Comparison of ENCODE assay signal across 18 cellular contexts in genomic region chr11:44221486-44221885, GRCh38.
DNase-seq lines count a peak whose midpoint lies in the region; ATAC-seq, FAIRE-seq and TF ChIP-seq lines count a peak whose summit lies in the region.
"Had no signal": no experiment of that assay in that cellular context is flagged by ENCODE, and none has a peak within 500 bp of the region (broad histone marks: within the 10 kb centered on the region; RNA-seq: fewer than 3 reads in every experiment).

No MANE protein-coding gene starts in this region.

- H4K20me1 ChIP-seq in SK-N-SH (ENCODE audit: insufficient read depth) (no peaks in the 10 kb centered on the region), HepG2 (ENCODE audit: insufficient read depth, low read length) (no peaks in the 10 kb centered on the region)

- DNase-seq in SK-N-SH = no peak
- DNase-seq in fibroblast of peridontal ligament (ENCODE audit: extremely low read depth) = peak; percentile 52
- no peak for DNase-seq in omental fat pad (ENCODE audit: low spot score)
- no peak for DNase-seq in GM10266 (ENCODE audit: extremely low spot score)
- no peak for DNase-seq in ascending aorta (ENCODE audit: low spot score in 2 of 2)
- no peak for DNase-seq in HepG2 (ENCODE audit: low spot score)
- DNase-seq: AML-193; CD4-positive, alpha-beta T cell; DMS153; DMS79; GF-D8; GOT3; H7 had no signal

- in situ Hi-C loops in HepG2 (cut with HindIII; ENCODE audit: extremely low pct_ligation_motif_present, low pct_unique_long_range_greater_than_20kb) = no loop called here

- TF ChIP-seq CTCF in SK-N-SH (IDR thresholded peaks at IDR 0.05) = no peak
- no peak for TF ChIP-seq CTCF in omental fat pad (IDR thresholded peaks at IDR 0.05)
- TF ChIP-seq CTCF in GM10266 (IDR thresholded peaks at IDR 0.05; ENCODE audit: control insufficient read depth, insufficient read depth, low read depth, missing control alignments) = no peak
- no peak for TF ChIP-seq CTCF in ascending aorta (IDR thresholded peaks at IDR 0.05)
- no peak for TF ChIP-seq CTCF in HepG2 (CRISPR knock-in tag; IDR thresholded peaks at IDR 0.05)

- H3K4me1 ChIP-seq in SK-N-SH (ENCODE audit: control insufficient read depth in 1 of 2, insufficient read depth in 2 of 2, low read depth in 1 of 2, low read length in 1 of 2) (peaks cover 7 to 21% of the 10 kb centered on the region in 2 experiments; a peak in 2 of 4 replicates), ascending aorta (no peaks in the 10 kb centered on the region), HepG2 (ENCODE audit: insufficient read depth, low read length) (no peaks in the 10 kb centered on the region)

- no peaks in the 10 kb centered on the region for H3K9me3 ChIP-seq in SK-N-SH
- no peaks in the 10 kb centered on the region for H3K9me3 ChIP-seq in ascending aorta
- no peaks in the 10 kb centered on the region for H3K9me3 ChIP-seq in HepG2 (ENCODE audit: low read length)
- H3K9me3 ChIP-seq: A549 had no signal

- ATAC-seq in SK-N-SH treated with all-trans-retinoic acid at 6 μM for 48 hours (peak; percentile 43), omental fat pad (ENCODE audit: low FRiP score) (peak; percentile 41), HepG2 (no peak)
- ATAC-seq: A549, GM12878 had no signal

- FAIRE-seq in HepG2 (lab: Jason Lieb, UNC) = no peak
- FAIRE-seq: A549, GM12878 had no signal

- H2AFZ ChIP-seq in SK-N-SH (ENCODE audit: low read depth) = no peak overlapping the region
- H2AFZ ChIP-seq in HepG2 (ENCODE audit: low read length) = no peak overlapping the region

- H3K27me3 ChIP-seq in SK-N-SH (ENCODE audit: insufficient read depth) (no peaks in the 10 kb centered on the region), ascending aorta (no peaks in the 10 kb centered on the region), HepG2 (ENCODE audit: control insufficient read depth in 1 of 2, insufficient read depth in 2 of 2, low read length in 2 of 2) (no peaks in the 10 kb centered on the region)

- BruUV-seq in HepG2 (replicated peaks; lab: Mats Ljungman, UMichigan) = no TSS peak

- H3K79me2 ChIP-seq in SK-N-SH (ENCODE audit: insufficient read depth) (no peaks in the 10 kb centered on the region), HepG2 (ENCODE audit: insufficient read depth, low read length) (no peaks in the 10 kb centered on the region)

- TF ChIP-seq EP300 in SK-N-SH (IDR thresholded peaks at IDR 0.05; ENCODE audit: borderline replicate concordance in 1 of 2, low read depth in 1 of 2, low read length in 1 of 2) (no peak), HepG2 (IDR thresholded peaks at IDR 0.05; ENCODE audit: low read depth in 2 of 2, low read length in 2 of 2) (no peak), HepG2 (CRISPR knock-in tag; IDR thresholded peaks at IDR 0.05; ENCODE audit: borderline replicate concordance) (no peak)

- CTCF ChIA-PET in SK-N-SH (lab: Yijun Ruan, JAX) (interaction anchor here (1.1 to 1.3 kb wide), 2 partner anchors 64 to 86 kb away, joined by 3 read pairs; no protein-coding TSS in a partner anchor), HepG2 (lab: Yijun Ruan, JAX; ENCODE audit: low intra/inter-chr PET ratio, low total read pairs) (no interaction called here)

- intact Hi-C loops in ascending aorta (cut with DNase I) = no loop called here
- intact Hi-C loops in HepG2 (cut with micrococcal nuclease; ENCODE audit: unreplicated experiment) = no loop called here

- no peaks in the 10 kb centered on the region for H3K9me2 ChIP-seq in SK-N-SH

- H3F3A ChIP-seq in SK-N-SH (replicated peaks; ENCODE audit: insufficient read depth) = no peaks in the 10 kb centered on the region

- H3K36me3 ChIP-seq in SK-N-SH (replicated peaks in 1 of 2; ENCODE audit: control insufficient read depth in 1 of 2, insufficient read depth in 2 of 2, low read length in 1 of 2) (peaks cover 0 to 2% of the 10 kb centered on the region in 2 experiments), ascending aorta (no peaks in the 10 kb centered on the region), HepG2 (replicated peaks in 1 of 2; ENCODE audit: control insufficient read depth in 1 of 2, insufficient read depth in 2 of 2, low read length in 2 of 2) (no peaks in the 10 kb centered on the region)

- 74% methylated on average over 3 of the region's 3 CpGs for WGBS in SK-N-SH (ENCODE audit: low lambda C conversion rate)
- WGBS in HepG2 (ENCODE audit: low lambda C conversion rate) = 95% methylated on average over 3 of the region's 3 CpGs

- no peak overlapping the region for H3K4me2 ChIP-seq in SK-N-SH
- no peak overlapping the region for H3K4me2 ChIP-seq in HepG2 (ENCODE audit: low read depth, low read length)
- H3K4me2 ChIP-seq: A549 had no signal

- TF ChIP-seq RAD21 in SK-N-SH (IDR thresholded peaks at IDR 0.05; ENCODE audit: low read length) (no peak), HepG2 (CRISPR knock-in tag; IDR thresholded peaks at IDR 0.05) (no peak)

- no peak overlapping the region for H3K27ac ChIP-seq in SK-N-SH (ENCODE audit: low read depth in 2 of 2, low read length in 1 of 2)
- no peak overlapping the region for H3K27ac ChIP-seq in ascending aorta
- H3K27ac ChIP-seq in HepG2 (ENCODE audit: extremely low read length, insufficient read depth, low read length) = no peak overlapping the region
- H3K27ac ChIP-seq: 22Rv1, A549, C4-2B had no signal

- TF ChIP-seq POLR2A in HepG2 (IDR thresholded peaks at IDR 0.05; ENCODE audit: insufficient read depth in 1 of 2, low read depth in 2 of 2, low read length in 2 of 2) = no peak

- no peak overlapping the region for H3K9ac ChIP-seq in SK-N-SH
- H3K9ac ChIP-seq in HepG2 (ENCODE audit: insufficient read depth, low read depth, low read length) = no peak overlapping the region

- POLR2A ChIA-PET in SK-N-SH (lab: Yijun Ruan, JAX) (no interaction called here), HepG2 (lab: Yijun Ruan, JAX) (no interaction called here)

- H3K4me3 ChIP-seq in SK-N-SH (ENCODE audit: low read depth in 2 of 2, low read length in 1 of 2) = no peak overlapping the region
- H3K4me3 ChIP-seq in ascending aorta = no peak overlapping the region
- no peak overlapping the region for H3K4me3 ChIP-seq in HepG2 (replicated peaks in 1 of 3; ENCODE audit: insufficient read depth in 1 of 3, low read depth in 2 of 3, low read length in 3 of 3)
- H3K4me3 ChIP-seq: A549, GM12878 had no signal

TF ChIP-seq in SK-N-SH treated with all-trans-retinoic acid at 6 μM for 48 hours, 23 proteins besides CTCF, POLR2A, EP300 and RAD21 (continues in another document):
- TF ChIP-seq ZFP30 (CRISPR knock-in tag; IDR thresholded peaks at IDR 0.05) (no peak), CSRNP3 (CRISPR knock-in tag; IDR thresholded peaks at IDR 0.05) (no peak)

TF ChIP-seq in SK-N-SH, 30 proteins besides CTCF, POLR2A, EP300 and RAD21 (continues in another document):
- TF ChIP-seq MEF2A (IDR thresholded peaks at IDR 0.05; ENCODE audit: borderline replicate concordance, low read depth) (no peak), USF1 (IDR thresholded peaks at IDR 0.05; ENCODE audit: borderline replicate concordance, low read depth) (no peak), RCOR1 (IDR thresholded peaks at IDR 0.05; ENCODE audit: low read length) (no peak)

TF ChIP-seq in HepG2, 621 proteins besides CTCF, POLR2A, EP300 and RAD21:
- TF ChIP-seq ZNF10 (CRISPR knock-in tag; IDR thresholded peaks at IDR 0.05; ENCODE audit: borderline replicate concordance, low read depth) = no peak
- TF ChIP-seq FOXK2 (IDR thresholded peaks at IDR 0.05) = no peak
- TF ChIP-seq ZNF562 (CRISPR knock-in tag; IDR thresholded peaks at IDR 0.05; ENCODE audit: borderline replicate concordance) = no peak
- TF ChIP-seq ARNT2 (CRISPR knock-in tag; IDR thresholded peaks at IDR 0.05; ENCODE audit: low read depth) = no peak
- TF ChIP-seq ZNF777 (CRISPR knock-in tag; IDR thresholded peaks at IDR 0.05) = no peak
- TF ChIP-seq HDAC6 (IDR thresholded peaks at IDR 0.05; ENCODE audit: low read depth, low read length) = no peak
- no peak for TF ChIP-seq NAIF1 (CRISPR knock-in tag; IDR thresholded peaks at IDR 0.05; ENCODE audit: borderline replicate concordance)
- no peak for TF ChIP-seq FOXA3 (CRISPR knock-in tag; IDR thresholded peaks at IDR 0.05)
- TF ChIP-seq CHCHD3 (CRISPR knock-in tag; IDR thresholded peaks at IDR 0.05) = no peak
- no peak for TF ChIP-seq SMAD1 (CRISPR knock-in tag; IDR thresholded peaks at IDR 0.05; ENCODE audit: borderline replicate concordance, low read depth)
- TF ChIP-seq MEIS1 (CRISPR knock-in tag; IDR thresholded peaks at IDR 0.05; ENCODE audit: borderline replicate concordance) = no peak
- TF ChIP-seq JUND (CRISPR knock-in tag; IDR thresholded peaks at IDR 0.05) = no peak
- TF ChIP-seq MEIS2 (CRISPR knock-in tag; IDR thresholded peaks at IDR 0.05) = no peak
- no peak for TF ChIP-seq MIXL1 (CRISPR knock-in tag; IDR thresholded peaks at IDR 0.05)
- no peak for TF ChIP-seq MAF1 (CRISPR knock-in tag; IDR thresholded peaks at IDR 0.05; ENCODE audit: borderline replicate concordance)
